8 cellular contexts compared by ENCODE assay signal in genomic region chr16:720507-720989, GRCh38. TPM values are rescaled to one million over a fixed set of nuclear protein-coding genes. Genes with fewer than 3 reads are reported as not detected.
A peak's percentile ranks its signal among the peaks of the same experiment; 100 is the strongest.
DNase-seq lines count a peak whose midpoint lies in the region; ATAC-seq and TF ChIP-seq lines count a peak whose summit lies in the region.

No MANE protein-coding gene starts in this region.

- POLR2A ChIA-PET in AG04450 (lab: Yijun Ruan, JAX) (interaction anchor here (0.7 to 1.6 kb wide), 6 partner anchors 9 to 68 kb away, joined by 3 to 5 read pairs (median 4); partner anchors contain the start of genes CHTF18 and RPUSD1), RWPE1 (lab: Yijun Ruan, JAX; ENCODE audit: low non-redundant PET) (interaction anchor here (1.3 kb wide), 1 partner anchor 8 kb away, joined by 3 read pairs; no protein-coding TSS in a partner anchor)

- H3K27me3 ChIP-seq in AG04450 (ENCODE audit: control insufficient read depth, insufficient read depth, low read length) (no peaks in the 10 kb centered on the region), layer of hippocampus (ENCODE audit: control insufficient read depth, insufficient read depth, low read length) (no peaks in the 10 kb centered on the region)

- peak; percentile 19; the same call in 1 of the 2 replicates for TF ChIP-seq CTCF in AG04450 (IDR thresholded peaks at IDR 0.05; ENCODE audit: low read depth, low read length)
- TF ChIP-seq CTCF in GM12864 (IDR thresholded peaks at IDR 0.05; ENCODE audit: low read depth, low read length, missing control alignments): peak; percentile 43
- peak; percentile 14; the same call in 1 of the 2 replicates for TF ChIP-seq CTCF in RWPE1 (conservative IDR thresholded peaks at IDR 0.05; ENCODE audit: low read depth)

- H3K4me3 ChIP-seq in AG04450 (ENCODE audit: low read depth, low read length) (peak overlapping the region; percentile 74), GM12864 (ENCODE audit: low read depth, low read length) (peak overlapping the region; percentile 90)

- no peak for DNase-seq in AG04450 (ENCODE audit: low read depth, low spot score)
- DNase-seq in GM12864 (ENCODE audit: low read depth): no peak
- DNase-seq in RWPE1 (ENCODE audit: low spot score): no peak
- peak; percentile 66 for DNase-seq in cerebellum (ENCODE audit: low spot score)
- peak; percentile 47 for DNase-seq in stimulated activated CD8-positive, alpha-beta memory T cell treated with anti-CD3 and anti-CD28 coated beads, Interleukin-2, amount 100 ng/mL, for 48 hours (ENCODE audit: low read depth in 2 of 2)

- CTCF ChIA-PET in AG04450 (lab: Charles Lee) (interaction anchor here (0.9 to 1.4 kb wide), 2 partner anchors 10 to 11 kb away, joined by 3 to 5 read pairs; no protein-coding TSS in a partner anchor), RWPE1 (lab: Yijun Ruan, JAX) (interaction anchor here (0.5 to 1.3 kb wide), 5 partner anchors 9 to 27 kb away, joined by 3 read pairs; partner anchors contain the start of gene CIAO3)

- H3K27ac ChIP-seq in AG04450 (ENCODE audit: low read depth, low read length) (peak overlapping the region; percentile 89), RWPE1 (peak overlapping the region; percentile 95), layer of hippocampus (ENCODE audit: low read depth, low read length) (peak overlapping the region; percentile 94)

- H3K9me3 ChIP-seq in AG04450 (ENCODE audit: control insufficient read depth, insufficient read depth, low read length): no peaks in the 10 kb centered on the region; the same call in 1 of the 2 replicates

- ATAC-seq in HG03066 (IDR thresholded peaks at IDR 0.05; ENCODE audit: low read depth, unreplicated experiment) (peak; percentile 33), GM21786 (IDR thresholded peaks at IDR 0.05; ENCODE audit: unreplicated experiment) (no peak)

RNA-seq across cellular contexts. Expression of gene ANTKMT, which starts 0.4 kb away (rescaled TPM):
- polyA plus RNA-seq in AG04450 (2011; rRNA removed): 5.3 and 6.7 TPM in 2 replicates
- polyA minus RNA-seq in AG04450 (2011; rRNA and poly(A)+ RNA removed): 1.1 and 1.8 TPM in 2 replicates
- 12.2 TPM for total RNA-seq in cerebellum

RNA-seq across cellular contexts. Expression of gene METRN, which starts 5.6 kb away (rescaled TPM):
- polyA plus RNA-seq in AG04450 (2011; rRNA removed): 20.0 and 23.9 TPM in 2 replicates
- polyA minus RNA-seq in AG04450 (2011; rRNA and poly(A)+ RNA removed): 3.9 and 5.7 TPM in 2 replicates
- total RNA-seq in cerebellum: 78.9 TPM

RNA-seq across cellular contexts. Expression of gene CCDC78, which starts 5.7 kb away (rescaled TPM):
- 1.1 and 1.5 TPM in 2 replicates for polyA plus RNA-seq in AG04450 (2011; rRNA removed)
- polyA minus RNA-seq in AG04450 (2011; rRNA and poly(A)+ RNA removed): 0.78 and 1.8 TPM in 2 replicates
- 2.2 TPM for total RNA-seq in cerebellum

RNA-seq across cellular contexts. Expression of gene HAGHL, which starts 6.4 kb away (rescaled TPM):
- polyA plus RNA-seq in AG04450 (2011; rRNA removed): 4.2 and 5.5 TPM in 2 replicates
- 1.2 and 3.5 TPM in 2 replicates for polyA minus RNA-seq in AG04450 (2011; rRNA and poly(A)+ RNA removed)
- total RNA-seq in cerebellum: 5.4 TPM

RNA-seq across cellular contexts. Expression of gene FBXL16, which starts 14.9 kb away (rescaled TPM):
- 0.11 and 0.22 TPM in 2 replicates for polyA plus RNA-seq in AG04450 (2011; rRNA removed)
- 0.09 and 0.13 TPM in 2 replicates for polyA minus RNA-seq in AG04450 (2011; rRNA and poly(A)+ RNA removed)
- 5.4 TPM for total RNA-seq in cerebellum

Comparison
In these comparisons a context has a peak if more than half of its experiments do, and no peak if none do; other contexts are left out.
1. DNase-seq: peak in cerebellum (single experiment) and stimulated activated CD8-positive, alpha-beta memory T cell treated with anti-CD3 and anti-CD28 coated beads, Interleukin-2, amount 100 ng/mL, for 48 hours (2 of 2); none in AG04450 (single experiment), GM12864 (single experiment) and RWPE1 (single experiment).
2. Peak in every context shown above with its lines, with median percentiles within 50 percentile points of each other: H3K27ac ChIP-seq and CTCF ChIP-seq.